ENCODE assay signal across 26 cellular contexts in the genomic region with DNA sequence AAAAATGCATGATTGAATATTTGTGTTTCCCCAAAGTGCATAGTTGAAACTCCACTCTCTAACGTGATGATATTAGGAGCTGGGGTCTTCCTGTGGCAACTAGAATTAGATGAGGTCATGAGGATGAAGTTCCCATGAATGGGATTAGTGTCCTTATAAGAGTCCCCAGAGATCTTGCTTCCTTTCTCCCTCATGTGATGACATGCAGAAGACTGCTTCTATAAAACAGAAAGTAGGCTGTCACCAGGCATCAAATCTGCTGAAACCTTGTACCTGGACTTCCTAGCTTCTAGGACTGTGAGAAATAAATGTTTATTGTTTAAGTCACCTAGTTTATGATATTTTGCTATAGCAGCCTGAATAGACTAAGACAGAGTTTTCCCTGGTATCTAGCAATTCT.
"Had no signal": no experiment of that assay in that cellular context is flagged by ENCODE, and none has a peak within 500 bp of the region (broad histone marks: within the 10 kb centered on the region; RNA-seq: fewer than 3 reads in every experiment).

No MANE protein-coding gene starts in this region.

- H3K4me3 ChIP-seq: left lung, lower lobe of right lung, mucosa of descending colon, ovary, right atrium auricular region, skin epidermis, stomach, suprapubic skin, thoracic aorta, tibial artery, upper lobe of right lung had no signal

- H3K36me3 ChIP-seq: left lung, lower lobe of right lung, ovary, right atrium auricular region, stomach, suprapubic skin, thoracic aorta, tibial artery, upper lobe of right lung had no signal

- H3K27ac ChIP-seq: left lung, lower lobe of right lung, ovary, right atrium auricular region, skin epidermis, stomach, suprapubic skin, thoracic aorta, tibial artery, upper lobe of right lung had no signal

- H3K9me3 ChIP-seq: lower lobe of right lung, mucosa of descending colon, ovary, right atrium auricular region, stomach, suprapubic skin, thoracic aorta, tibial artery, upper lobe of right lung had no signal

- ATAC-seq: left colon; left lung; lower lobe of right lung; mucosa of descending colon; naive thymus-derived CD4-positive, alpha-beta T cell; natural killer cell treated with Interleukin-12 subunit alpha and Interleukin-12 subunit beta and Interleukin-15 and Interleukin-18, amount 100 ng/mL, for 72 hours; sciatic nerve; stimulated activated naive B cell treated with anti-CD40 and anti-IgM and Interleukin-4, amounts not matched to agents 10 μg/mL and 1 μg/mL and 100 μg/mL, for 72 hours; stimulated activated naive CD8-positive, alpha-beta T cell treated with anti-CD3 and anti-CD28 coated beads, Interleukin-15, Interleukin-2, amounts not matched to agents 100 U/mL and 50 U/mL, for 24 hours; upper lobe of right lung had no signal

- H3K4me1 ChIP-seq: left lung, lower lobe of right lung, right atrium auricular region, stomach, suprapubic skin, tibial artery, upper lobe of right lung had no signal

- H3K27me3 ChIP-seq: left lung, ovary, right atrium auricular region, stomach, suprapubic skin, tibial artery, upper lobe of right lung had no signal

- DNase-seq: hippocampal formation; kidney glomerular epithelial cell; left colon; left lung; lower lobe of right lung; mammary epithelial cell; midbrain; mucosa of descending colon; naive thymus-derived CD4-positive, alpha-beta T cell; ovary; stimulated activated CD4-positive, alpha-beta T cell treated with anti-CD3 and anti-CD28 coated beads, Interleukin-12 subunit alpha, Interleukin-12 subunit beta, amount 100 ng/mL, for 4 hours; stimulated activated CD4-positive, alpha-beta T cell treated with anti-CD3 and anti-CD28 coated beads, Interleukin-15, amount 100 ng/mL, for 24 hours; stimulated activated CD4-positive, alpha-beta T cell treated with anti-CD3 and anti-CD28 coated beads, Interleukin-2, amount 100 ng/mL, for 24 hours; stimulated activated CD4-positive, alpha-beta T cell treated with anti-CD3 and anti-CD28 coated beads, Interleukin-4, amount 100 ng/mL, for 1 hour; stimulated activated naive B cell treated with anti-CD40 and anti-IgM and Interleukin-4, amounts not matched to agents 10 μg/mL and 1 μg/mL and 100 μg/mL, for 72 hours; stimulated activated naive CD8-positive, alpha-beta T cell treated with anti-CD3 and anti-CD28 coated beads, Interleukin-15, Interleukin-2, amounts not matched to agents 100 U/mL and 50 U/mL, for 24 hours; stomach; tibial artery; trophoblast cell; upper lobe of right lung had no signal
